ENCODE assay signal across 10 cellular contexts in the genomic region with DNA sequence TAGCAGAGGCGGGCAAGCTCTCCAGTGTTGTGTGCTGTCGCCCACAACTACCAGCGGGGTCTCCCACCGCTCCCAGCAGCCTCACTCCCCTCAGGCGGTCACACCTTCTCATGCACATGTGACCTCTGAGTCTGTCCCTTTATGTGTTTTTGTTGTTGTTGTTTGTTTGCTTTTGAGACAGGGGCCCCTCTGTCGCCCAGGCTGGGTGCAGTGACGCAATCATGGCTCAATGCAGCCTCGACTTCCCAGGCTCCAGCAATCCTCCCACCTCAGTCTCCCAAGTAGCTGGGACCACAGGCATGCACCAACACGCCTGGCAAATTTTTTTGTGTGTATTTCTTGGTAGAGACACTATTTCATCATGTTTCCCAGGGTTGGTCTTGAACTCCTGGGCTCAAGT. TPM values are rescaled to one million over a fixed set of nuclear protein-coding genes. Genes with fewer than 3 reads are reported as not detected.
DNase-seq lines count a peak whose midpoint lies in the region; ATAC-seq and TF ChIP-seq lines count a peak whose summit lies in the region.
"Had no signal": no experiment of that assay in that cellular context is flagged by ENCODE, and none has a peak within 500 bp of the region (broad histone marks: within the 10 kb centered on the region; RNA-seq: fewer than 3 reads in every experiment).

No MANE protein-coding gene starts in this region.

- H3K9me3 ChIP-seq in heart right ventricle (no peaks in the 10 kb centered on the region), right atrium auricular region (no peaks in the 10 kb centered on the region), uterus (no peaks in the 10 kb centered on the region)

- no peak for TF ChIP-seq POLR2A in uterus (IDR thresholded peaks at IDR 0.05)

- ATAC-seq in heart right ventricle (no peak), HG02840 (IDR thresholded peaks at IDR 0.05; ENCODE audit: low FRiP score, unreplicated experiment) (no peak)
- ATAC-seq: Right ventricle myocardium inferior had no signal

- H3K4me3 ChIP-seq in heart right ventricle: peak overlapping the region in 7 of 10 donors; percentile 83 to 99 (median 95)
- H3K4me3 ChIP-seq in right atrium auricular region: peak overlapping the region in 1 of 2 donors; percentile 96
- H3K4me3 ChIP-seq in kidney epithelial cell (ENCODE audit: low read depth, low read length): peak overlapping the region; percentile 99
- H3K4me3 ChIP-seq in uterus: peak overlapping the region; percentile 73 to 87

- intact Hi-C loops in heart right ventricle (cut with DNase I) (no loop called here), uterus (cut with DNase I; ENCODE audit: low total_unique reads) (no loop called here)

- H3K36me3 ChIP-seq in heart right ventricle (peaks cover 0 to 35% (median 11%) of the 10 kb centered on the region in 9 donors), right atrium auricular region (peaks cover 19% of the 10 kb centered on the region), kidney epithelial cell (ENCODE audit: control insufficient read depth, insufficient read depth, low read length) (no peaks in the 10 kb centered on the region), uterus (no peaks in the 10 kb centered on the region)

- WGBS in heart right ventricle, 2 donors: 75 to 88% methylated on average over 9 of the region's 9 CpGs

- H3K27me3 ChIP-seq in heart right ventricle (no peaks in the 10 kb centered on the region), right atrium auricular region (no peaks in the 10 kb centered on the region), kidney epithelial cell (ENCODE audit: control insufficient read depth, insufficient read depth, low read length) (no peaks in the 10 kb centered on the region), uterus (no peaks in the 10 kb centered on the region)

- H3K27ac ChIP-seq in heart right ventricle (peak overlapping the region in 1 of 10 donors; percentile 86), right atrium auricular region (no peak overlapping the region), uterus (no peak overlapping the region)

- DNase-seq in heart right ventricle (no peak), right atrium auricular region (ENCODE audit: low spot score) (no peak), amniotic epithelial cell (ENCODE audit: low read depth) (peak; percentile 62), kidney epithelial cell (ENCODE audit: low read depth) (no peak), uterus (no peak), cerebellum (ENCODE audit: low spot score) (no peak), iPS-NIHi11 (ENCODE audit: low spot score) (no peak)
- DNase-seq: DMS79 treated with DMSO at 0.1 percent for 48 hours had no signal

- TF ChIP-seq CTCF in heart right ventricle (IDR thresholded peaks at IDR 0.05) (no peak), right atrium auricular region (IDR thresholded peaks at IDR 0.05) (no peak), kidney epithelial cell (IDR thresholded peaks at IDR 0.05; ENCODE audit: insufficient read depth, low read length, poor library complexity, severe bottlenecking) (no peak), uterus (IDR thresholded peaks at IDR 0.05) (no peak)

- peaks cover 2 to 52% (median 24%) of the 10 kb centered on the region in 9 donors for H3K4me1 ChIP-seq in heart right ventricle
- peaks cover 0 to 32% of the 10 kb centered on the region in 2 donors for H3K4me1 ChIP-seq in right atrium auricular region
- H3K4me1 ChIP-seq in uterus: peaks cover 6% of the 10 kb centered on the region in 2 donors

RNA-seq across cellular contexts. Expression of a gene that starts 1.5 kb away (rescaled TPM):
- total RNA-seq in heart right ventricle (10 to 100 TPM; 12.6 to 21.7 (median 15.7) TPM), right atrium auricular region (10 to 100 TPM; 12.4 to 18.8 TPM), kidney epithelial cell (31.7 and 38.4 TPM in 2 replicates), uterus (10 to 100 TPM; 23.8 to 67.9 (median 38.4) TPM), cerebellum (36.0 TPM)
- polyA plus RNA-seq in heart right ventricle: 10 to 100 TPM; 19.7 to 20.7 TPM

RNA-seq across cellular contexts. Expression of a gene that starts 1.6 kb away (rescaled TPM):
- 1 to 10 TPM; 2.7 to 4.8 (median 3.1) TPM for total RNA-seq in heart right ventricle
- polyA plus RNA-seq in heart right ventricle: 1 to 10 TPM; 2.4 to 3.2 TPM
- total RNA-seq in right atrium auricular region: 1 to 10 TPM; 4.6 to 5.3 TPM
- 5.6 and 13.2 TPM in 2 replicates for total RNA-seq in kidney epithelial cell
- total RNA-seq in uterus: 10 to 100 TPM in 1 of 4 donors, 1 to 10 TPM in 3; 1.2 to 17.4 (median 7.5) TPM
- 6.0 TPM for total RNA-seq in cerebellum

RNA-seq across cellular contexts. Expression of a gene that starts 25.8 kb away (rescaled TPM):
- total RNA-seq in heart right ventricle (100 to 1,000 TPM; 571 to 924 (median 746) TPM), right atrium auricular region (1,000 to 10,000 TPM; 2,443 to 2,651 TPM), kidney epithelial cell (1,123 and 1,863 TPM in 2 replicates), uterus (100 to 1,000 TPM; 135 to 598 (median 384) TPM), cerebellum (113 TPM)
- 1,000 to 10,000 TPM; 2,534 to 4,161 TPM for polyA plus RNA-seq in heart right ventricle

RNA-seq across cellular contexts. Expression of a gene that starts 31.4 kb away (rescaled TPM):
- 10 to 100 TPM; 28.3 to 59.7 (median 40.9) TPM for total RNA-seq in heart right ventricle
- polyA plus RNA-seq in heart right ventricle: 100 to 1,000 TPM in 1 of 2 donors, 10 to 100 TPM in 1; 81.7 to 116 TPM
- total RNA-seq in right atrium auricular region: 10 to 100 TPM; 36.7 to 57.0 TPM
- total RNA-seq in kidney epithelial cell: 146 and 153 TPM in 2 replicates
- total RNA-seq in uterus: 10 to 100 TPM; 29.4 to 93.2 (median 54.4) TPM
- 34.9 TPM for total RNA-seq in cerebellum

RNA-seq across cellular contexts. Expression of a gene that starts 31.8 kb away (rescaled TPM):
- 100 to 1,000 TPM in 3 of 10 donors, 10 to 100 TPM in 7; 89.7 to 130 (median 97.6) TPM for total RNA-seq in heart right ventricle
- 100 to 1,000 TPM in 1 of 2 donors, 10 to 100 TPM in 1; 71.4 to 312 TPM for polyA plus RNA-seq in heart right ventricle
- total RNA-seq in right atrium auricular region: 10 to 100 TPM; 70.9 to 93.3 TPM
- total RNA-seq in kidney epithelial cell: 123 and 133 TPM in 2 replicates
- 100 to 1,000 TPM in 1 of 4 donors, 10 to 100 TPM in 3; 39.9 to 185 (median 72.1) TPM for total RNA-seq in uterus
- total RNA-seq in cerebellum: 15.3 TPM
